8 cellular contexts compared by ENCODE assay signal in the genomic region with DNA sequence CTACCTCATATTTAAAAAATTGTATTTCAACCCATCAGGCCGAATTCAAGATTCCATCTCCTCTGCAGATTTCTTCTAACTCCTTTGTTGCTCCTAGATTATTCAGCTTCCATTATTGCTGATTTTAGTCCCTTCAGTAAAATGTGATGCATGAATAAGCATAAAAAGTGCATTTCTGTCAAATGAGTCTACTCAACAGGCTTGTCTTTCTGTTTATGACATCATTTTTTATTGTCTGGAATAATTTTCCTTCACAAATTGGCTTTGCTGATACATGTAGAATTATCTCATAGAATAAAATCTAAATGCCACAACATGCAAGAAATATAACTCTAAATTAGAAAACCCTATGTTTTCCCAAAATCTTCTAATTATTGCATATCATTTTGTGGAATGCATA. TPM values are rescaled to one million over a fixed set of nuclear protein-coding genes. Genes with fewer than 3 reads are reported as not detected.
"Had no signal": no experiment of that assay in that cellular context is flagged by ENCODE, and none has a peak within 500 bp of the region (broad histone marks: within the 10 kb centered on the region; RNA-seq: fewer than 3 reads in every experiment).

No MANE protein-coding gene starts in this region.

- H3K4me3 ChIP-seq: GM23338 had no signal

- H2AFZ ChIP-seq: GM23338 had no signal

- H3K27ac ChIP-seq: KMS-11 had no signal

- ATAC-seq: GM23338 had no signal

- H3K4me2 ChIP-seq: GM23338, KMS-11 had no signal

- H3K9ac ChIP-seq: KMS-11 had no signal

- DNase-seq: H9, HCEC 1CT, KBM-7 had no signal

RNA-seq across cellular contexts. Expression of gene OR2M5, which starts 1.6 kb away (rescaled TPM):
- total RNA-seq: GM23338, H1, H9, HT-29 had no signal
- polyA plus RNA-seq: GM23338, H1, IgD-negative memory B cell had no signal

RNA-seq across cellular contexts. Expression of gene OR2M2, which starts 31.3 kb away (rescaled TPM):
- total RNA-seq: GM23338, H1, H9, HT-29 had no signal
- polyA plus RNA-seq: GM23338, H1, IgD-negative memory B cell had no signal

RNA-seq across cellular contexts. Expression of gene OR2L13, which starts 48.3 kb away (rescaled TPM):
- total RNA-seq: GM23338, H1, H9, HT-29 had no signal
- polyA plus RNA-seq: GM23338, H1 had no signal

RNA-seq across cellular contexts. Expression of gene OR2M3, which starts 53.8 kb away (rescaled TPM):
- total RNA-seq: GM23338, H1, H9, HT-29 had no signal
- polyA plus RNA-seq: GM23338, H1, IgD-negative memory B cell had no signal
